In genomic region chr19:16363133-16363851, GRCh38 we compare ENCODE assay signal across 14 cellular contexts. TPM values are rescaled to one million over a fixed set of nuclear protein-coding genes. Genes with fewer than 3 reads are reported as not detected.
DNase-seq lines count a peak whose midpoint lies in the region; ATAC-seq, FAIRE-seq and TF ChIP-seq lines count a peak whose summit lies in the region.
"Had no signal": no experiment of that assay in that cellular context is flagged by ENCODE, and none has a peak within 500 bp of the region (broad histone marks: within the 10 kb centered on the region; RNA-seq: fewer than 3 reads in every experiment).

No MANE protein-coding gene starts in this region.

- dilution Hi-C loops in keratinocyte (cut with MboI; ENCODE audit: extremely low pct_ligation_motif_present, low sequenced_read_pairs): loop anchor here (25.0 kb wide), 1 partner anchor 151 kb away; no protein-coding TSS in a partner anchor

- no peaks in the 10 kb centered on the region for H3K9me3 Mint-ChIP-seq in activated CD4-positive, alpha-beta T cell treated with anti-CD3 and anti-CD28 coated beads, Interleukin-2, amount 10 ng/mL, durations not matched to agents 24 days and 14 days
- H3K9me3 Mint-ChIP-seq in activated CD4-positive, alpha-beta T cell treated with anti-CD3 and anti-CD28 coated beads for 36 hours (ENCODE audit: low read depth): no peaks in the 10 kb centered on the region
- H3K9me3 Mint-ChIP-seq: nephron had no signal

- H3K79me2 ChIP-seq in keratinocyte (ENCODE audit: control insufficient read depth, insufficient read depth, low read length): no peaks in the 10 kb centered on the region

- peaks cover 34% of the 10 kb centered on the region for H3K36me3 Mint-ChIP-seq in activated CD4-positive, alpha-beta T cell treated with anti-CD3 and anti-CD28 coated beads, Interleukin-2, amount 10 ng/mL, durations not matched to agents 24 days and 14 days (ENCODE audit: low read depth)
- H3K36me3 Mint-ChIP-seq in activated CD4-positive, alpha-beta T cell treated with anti-CD3 and anti-CD28 coated beads for 36 hours (ENCODE audit: low read depth): peaks cover 13% of the 10 kb centered on the region

- FAIRE-seq in keratinocyte (lab: Jason Lieb, UNC): peak; percentile 34
- FAIRE-seq: endometrium had no signal

- intact Hi-C loops in activated CD4-positive, alpha-beta T cell treated with anti-CD3 and anti-CD28 coated beads, Interleukin-2, amount 10 ng/mL, durations not matched to agents 24 days and 14 days (cut with micrococcal nuclease): no loop called here
- intact Hi-C loops in activated CD4-positive, alpha-beta T cell treated with anti-CD3 and anti-CD28 coated beads for 36 hours (cut with DNase I, micrococcal nuclease): no loop called here
- intact Hi-C loops in spleen (cut with DNase I; ENCODE audit: low total_unique reads): no loop called here

- H3K9ac ChIP-seq in keratinocyte (ENCODE audit: control insufficient read depth, extremely low read depth, insufficient read depth, low read length): no peak overlapping the region
- H3K9ac ChIP-seq: SK-N-SH had no signal

- CTCF ChIA-PET in activated CD4-positive, alpha-beta T cell treated with anti-CD3 and anti-CD28 coated beads for 36 hours (lab: Charles Lee): interaction anchor here (1.5 kb wide), 1 partner anchor 20 kb away, joined by 5 read pairs; no protein-coding TSS in a partner anchor

- peak; percentile 57 for DNase-seq in activated CD4-positive, alpha-beta T cell treated with anti-CD3 and anti-CD28 coated beads, Interleukin-2, amount 10 ng/mL, durations not matched to agents 24 days and 14 days
- DNase-seq in activated CD4-positive, alpha-beta T cell treated with anti-CD3 and anti-CD28 coated beads for 36 hours: no peak
- DNase-seq in NCI-H510A (lab: John Stamatoyannopoulos, UW) (peak; percentile 45), keratinocyte (ENCODE audit: low read depth, low spot score) (no peak), spleen (peak; percentile 71), SHP77 (lab: John Stamatoyannopoulos, UW) (no peak), NCI-H1436 treated with DMSO at 0.1 percent for 48 hours (lab: John Stamatoyannopoulos, UW) (no peak)
- DNase-seq: activated CD8-positive, alpha-beta memory T cell treated with anti-CD3 and anti-CD28 coated beads for 24 hours; hypothalamus; NCI-H524 treated with DMSO at 0.1 percent for 48 hours; SK-N-SH had no signal

- no peak overlapping the region for H2AFZ ChIP-seq in keratinocyte (ENCODE audit: control insufficient read depth, low read length)

- H3K36me3 ChIP-seq in keratinocyte (ENCODE audit: control insufficient read depth in 2 of 2, extremely low read depth in 1 of 2, insufficient read depth in 2 of 2, low read length in 2 of 2) (peaks cover 2 to 3% of the 10 kb centered on the region in 2 experiments), spleen (peaks cover 0 to 39% (median 0%) of the 10 kb centered on the region in 6 donors)

- H3K4me1 Mint-ChIP-seq in activated CD4-positive, alpha-beta T cell treated with anti-CD3 and anti-CD28 coated beads, Interleukin-2, amount 10 ng/mL, durations not matched to agents 24 days and 14 days: peaks cover 73% of the 10 kb centered on the region
- peaks cover 82% of the 10 kb centered on the region for H3K4me1 Mint-ChIP-seq in activated CD4-positive, alpha-beta T cell treated with anti-CD3 and anti-CD28 coated beads for 36 hours

- H3K27ac Mint-ChIP-seq in activated CD4-positive, alpha-beta T cell treated with anti-CD3 and anti-CD28 coated beads, Interleukin-2, amount 10 ng/mL, durations not matched to agents 24 days and 14 days: no peak overlapping the region
- H3K27ac Mint-ChIP-seq in activated CD4-positive, alpha-beta T cell treated with anti-CD3 and anti-CD28 coated beads for 36 hours: no peak overlapping the region

- no peak overlapping the region for H3K27ac ChIP-seq in keratinocyte (ENCODE audit: control insufficient read depth, insufficient read depth, low read length)
- H3K27ac ChIP-seq in spleen: peak overlapping the region in 4 of 8 donors; percentile 91 to 96 (median 95)

- H3K9me3 ChIP-seq in keratinocyte (ENCODE audit: control insufficient read depth, low read depth, low read length): no peaks in the 10 kb centered on the region
- H3K9me3 ChIP-seq in spleen: no peaks in the 10 kb centered on the region
- H3K9me3 ChIP-seq: SK-N-SH had no signal

- H3K27me3 Mint-ChIP-seq in activated CD4-positive, alpha-beta T cell treated with anti-CD3 and anti-CD28 coated beads, Interleukin-2, amount 10 ng/mL, durations not matched to agents 24 days and 14 days: peaks cover 13% of the 10 kb centered on the region
- peaks cover 23% of the 10 kb centered on the region for H3K27me3 Mint-ChIP-seq in activated CD4-positive, alpha-beta T cell treated with anti-CD3 and anti-CD28 coated beads for 36 hours

- no peak for ATAC-seq in activated CD4-positive, alpha-beta T cell treated with anti-CD3 and anti-CD28 coated beads for 36 hours
- ATAC-seq in HG02798 (IDR thresholded peaks at IDR 0.05; ENCODE audit: poor library complexity, unreplicated experiment): no peak

- H3K4me3 Mint-ChIP-seq in activated CD4-positive, alpha-beta T cell treated with anti-CD3 and anti-CD28 coated beads, Interleukin-2, amount 10 ng/mL, durations not matched to agents 24 days and 14 days: no peak overlapping the region
- H3K4me3 Mint-ChIP-seq in activated CD4-positive, alpha-beta T cell treated with anti-CD3 and anti-CD28 coated beads for 36 hours: no peak overlapping the region
- H3K4me3 Mint-ChIP-seq: nephron had no signal

- TF ChIP-seq CTCF in keratinocyte (optimal IDR thresholded peaks at IDR 0.05 in 1 of 3, IDR thresholded peaks at IDR 0.05 in 1 of 3, conservative IDR thresholded peaks at IDR 0.05 in 1 of 3; ENCODE audit: extremely low read depth in 1 of 3, insufficient read depth in 2 of 3, low read length in 3 of 3) (no peak), spleen (IDR thresholded peaks at IDR 0.05 in 8 of 11, conservative IDR thresholded peaks at IDR 0.05 in 3 of 11) (no peak)

- no peaks in the 10 kb centered on the region for H3K27me3 ChIP-seq in keratinocyte (ENCODE audit: control insufficient read depth, extremely low read depth, insufficient read depth, low read length)
- H3K27me3 ChIP-seq in spleen (replicated peaks in 1 of 7): peaks cover 0 to 17% (median 0%) of the 10 kb centered on the region in 7 donors

- H4K20me1 ChIP-seq in keratinocyte (ENCODE audit: control insufficient read depth, extremely low read depth, insufficient read depth, low read length): no peaks in the 10 kb centered on the region

- H3K4me3 ChIP-seq in keratinocyte (ENCODE audit: control insufficient read depth in 2 of 3, extremely low read depth in 1 of 3, insufficient read depth in 2 of 3, low read depth in 1 of 3, low read length in 3 of 3): no peak overlapping the region
- H3K4me3 ChIP-seq in spleen: no peak overlapping the region

- 83 to 91% (median 86%) methylated on average over 19 to 20 of the region's 20 CpGs for WGBS in spleen, 5 donors

- peaks cover 10% of the 10 kb centered on the region for H3K4me1 ChIP-seq in keratinocyte (ENCODE audit: control insufficient read depth, extremely low read depth, insufficient read depth, low read length)
- H3K4me1 ChIP-seq in spleen: peaks cover 27 to 100% (median 94%) of the 10 kb centered on the region in 6 donors

- no peak for TF ChIP-seq POLR2A in spleen (IDR thresholded peaks at IDR 0.05)

- peaks cover 3% of the 10 kb centered on the region for H3K9me1 ChIP-seq in keratinocyte (ENCODE audit: control insufficient read depth, extremely low read depth, insufficient read depth, low read length)

- POLR2A ChIA-PET in activated CD4-positive, alpha-beta T cell treated with anti-CD3 and anti-CD28 coated beads for 36 hours (lab: Charles Lee): interaction anchor here (1.4 kb wide), 1 partner anchor 33 kb away, joined by 3 read pairs; no protein-coding TSS in a partner anchor

- H3K4me2 ChIP-seq in keratinocyte (ENCODE audit: control insufficient read depth, extremely low read depth, insufficient read depth, low read depth, low read length): peak overlapping the region; percentile 54
- H3K4me2 ChIP-seq: SK-N-SH had no signal

RNA-seq across cellular contexts. Expression of gene KLF2, which starts 38.7 kb away (rescaled TPM):
- total RNA-seq in activated CD4-positive, alpha-beta T cell treated with anti-CD3 and anti-CD28 coated beads, Interleukin-2, amount 10 ng/mL, durations not matched to agents 24 days and 14 days: 2.2 and 3.7 TPM in 2 replicates
- total RNA-seq in activated CD4-positive, alpha-beta T cell treated with anti-CD3 and anti-CD28 coated beads for 36 hours: under 1 TPM; 0.57 to 0.90 TPM
- polyA plus RNA-seq in keratinocyte (0.09 TPM in 1 of 3 replicates, not detected in the others), spleen (10 to 100 TPM in 2 of 3 donors, 1 to 10 TPM in 1; 9.7 to 27.1 (median 19.5) TPM)
- 0.30 TPM for polyA plus RNA-seq in keratinocyte (2011; ENCODE audit: low read depth)
- 0.06 and 0.08 TPM in 2 replicates for polyA plus RNA-seq in keratinocyte (2011; cell fraction: cytosol; rRNA removed)
- polyA plus RNA-seq in keratinocyte (2011; cell fraction: nucleus; rRNA removed): 0.10 and 0.13 TPM in 2 replicates
- 0.17 and 0.30 TPM in 2 replicates for polyA plus RNA-seq in keratinocyte (2012; ENCODE audit: low replicate concordance)
- polyA minus RNA-seq in keratinocyte: 0.23 TPM in 1 of 3 replicates, not detected in the others
- polyA minus RNA-seq in keratinocyte (2011; cell fraction: cytosol; rRNA and poly(A)+ RNA removed): not detected
- 0.32 TPM in 1 of 2 replicates, not detected in the other for polyA minus RNA-seq in keratinocyte (2011; cell fraction: nucleus; rRNA and poly(A)+ RNA removed)
- total RNA-seq in spleen: 100 to 1,000 TPM in 6 of 7 donors, 10 to 100 TPM in 1; 86.0 to 179 (median 106) TPM

Comparison
In these comparisons a context has a peak if more than half of its experiments do, and no peak if none do; other contexts are left out.
1. DNase-seq: peak in activated CD4-positive, alpha-beta T cell treated with anti-CD3 and anti-CD28 coated beads, Interleukin-2, amount 10 ng/mL, durations not matched to agents 24 days and 14 days (single experiment), NCI-H510A (single experiment) and spleen (single experiment); none in activated CD4-positive, alpha-beta T cell treated with anti-CD3 and anti-CD28 coated beads for 36 hours (single experiment), keratinocyte (single experiment), SHP77 (0 of 2) and NCI-H1436 treated with DMSO at 0.1 percent for 48 hours (single experiment).
2. RNA of gene KLF2, which starts 38.7 kb away (total RNA-seq): 86.0 to 179 TPM in spleen; 2.2 to 3.7 TPM in activated CD4-positive, alpha-beta T cell treated with anti-CD3 and anti-CD28 coated beads, Interleukin-2, amount 10 ng/mL, durations not matched to agents 24 days and 14 days and 0.57 to 0.90 TPM in activated CD4-positive, alpha-beta T cell treated with anti-CD3 and anti-CD28 coated beads for 36 hours; every median in the first group is over 10 times any median in the second.